In the genomic region with DNA sequence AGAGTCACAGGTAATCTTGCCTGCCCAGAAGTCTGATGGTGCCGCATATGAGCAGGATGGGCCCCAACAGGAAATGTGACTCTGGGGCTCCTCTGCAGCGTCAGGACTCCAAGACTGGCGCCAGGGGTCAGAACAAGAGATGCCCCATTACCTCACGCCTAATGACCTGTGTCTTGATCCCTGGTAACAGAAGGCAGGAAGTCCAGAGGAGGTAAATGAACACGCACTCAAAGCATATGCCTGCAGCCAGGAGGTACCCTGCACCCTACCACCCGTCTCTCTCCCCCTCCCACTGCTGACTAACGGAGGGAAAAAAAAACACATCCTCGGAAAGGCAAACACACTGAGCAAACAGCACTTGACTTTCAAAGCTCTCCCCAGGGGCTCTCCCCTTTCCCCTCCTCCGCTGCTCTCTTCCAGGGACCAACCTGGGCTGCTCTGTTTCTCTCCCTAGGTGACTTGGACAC, we compare ENCODE assay signal across 12 cellular contexts. TPM values are rescaled to one million over a fixed set of nuclear protein-coding genes. Genes with fewer than 3 reads are reported as not detected.
A peak's percentile ranks its signal among the peaks of the same experiment; 100 is the strongest.
DNase-seq lines count a peak whose midpoint lies in the region; ATAC-seq and TF ChIP-seq lines count a peak whose summit lies in the region.
"Had no signal": no experiment of that assay in that cellular context is flagged by ENCODE, and none has a peak within 500 bp of the region (broad histone marks: within the 10 kb centered on the region; RNA-seq: fewer than 3 reads in every experiment).

No MANE protein-coding gene starts in this region.

- H3K27ac ChIP-seq in thyroid gland, result peak overlapping the region; percentile 34 to 59 (median 43)
- H3K27ac ChIP-seq in effector memory CD4-positive, alpha-beta T cell (ENCODE audit: insufficient read depth, low read length, poor library complexity, severe bottlenecking), result no peak overlapping the region

- POLR2A ChIA-PET in activated CD4-positive, alpha-beta T cell treated with anti-CD3 and anti-CD28 coated beads for 36 hours (lab: Charles Lee), result interaction anchor here (0.8 kb wide), 1 partner anchor 883 kb away, joined by 4 read pairs; the partner anchor contains the start of genes GTF2H1 and HPS5
- POLR2A ChIA-PET in activated CD4-positive, alpha-beta T cell treated with anti-CD3 and anti-CD28 coated beads, Interleukin-2, amount 10 ng/mL, durations not matched to agents 7 days and 5 days (lab: Charles Lee), result no interaction called here

- peak; percentile 70 for ATAC-seq in activated CD4-positive, alpha-beta T cell treated with anti-CD3 and anti-CD28 coated beads for 36 hours
- ATAC-seq in HG03039 (IDR thresholded peaks at IDR 0.05; ENCODE audit: unreplicated experiment), result no peak

- H3K27me3 Mint-ChIP-seq in activated CD4-positive, alpha-beta T cell treated with anti-CD3 and anti-CD28 coated beads for 36 hours, result peaks cover 5% of the 10 kb centered on the region
- peaks cover 3% of the 10 kb centered on the region for H3K27me3 Mint-ChIP-seq in activated CD4-positive, alpha-beta T cell treated with anti-CD3 and anti-CD28 coated beads, Interleukin-2, amount 10 ng/mL, durations not matched to agents 7 days and 5 days

- H3K27me3 ChIP-seq in thyroid gland, result no peaks in the 10 kb centered on the region
- no peaks in the 10 kb centered on the region for H3K27me3 ChIP-seq in effector memory CD4-positive, alpha-beta T cell (replicated peaks; ENCODE audit: control insufficient read depth, insufficient read depth, low read length, poor library complexity, severe bottlenecking)

- no peaks in the 10 kb centered on the region for H3K36me3 ChIP-seq in thyroid gland
- no peaks in the 10 kb centered on the region for H3K36me3 ChIP-seq in effector memory CD4-positive, alpha-beta T cell (ENCODE audit: control insufficient read depth, insufficient read depth, low read length)

- peaks cover 6 to 18% of the 10 kb centered on the region in 2 donors for H3K4me1 ChIP-seq in thyroid gland
- H3K4me1 ChIP-seq in effector memory CD4-positive, alpha-beta T cell (ENCODE audit: control insufficient read depth, insufficient read depth, low read length, poor library complexity, severe bottlenecking), result no peaks in the 10 kb centered on the region

- TF ChIP-seq POLR2A in thyroid gland (IDR thresholded peaks at IDR 0.05), result no peak

- H3K4me3 Mint-ChIP-seq in activated CD4-positive, alpha-beta T cell treated with anti-CD3 and anti-CD28 coated beads for 36 hours, result peak overlapping the region; percentile 1
- no peak overlapping the region for H3K4me3 Mint-ChIP-seq in activated CD4-positive, alpha-beta T cell treated with anti-CD3 and anti-CD28 coated beads, Interleukin-2, amount 10 ng/mL, durations not matched to agents 7 days and 5 days

- H3K27ac Mint-ChIP-seq in activated CD4-positive, alpha-beta T cell treated with anti-CD3 and anti-CD28 coated beads for 36 hours, result no peak overlapping the region
- H3K27ac Mint-ChIP-seq in activated CD4-positive, alpha-beta T cell treated with anti-CD3 and anti-CD28 coated beads, Interleukin-2, amount 10 ng/mL, durations not matched to agents 7 days and 5 days, result no peak overlapping the region

- no peaks in the 10 kb centered on the region for H3K9me3 ChIP-seq in thyroid gland
- H3K9me3 ChIP-seq in effector memory CD4-positive, alpha-beta T cell (ENCODE audit: control insufficient read depth, low read length), result no peaks in the 10 kb centered on the region

- peaks cover 2% of the 10 kb centered on the region for H3K9me3 Mint-ChIP-seq in activated CD4-positive, alpha-beta T cell treated with anti-CD3 and anti-CD28 coated beads for 36 hours (ENCODE audit: low read depth)
- peaks cover 3% of the 10 kb centered on the region for H3K9me3 Mint-ChIP-seq in activated CD4-positive, alpha-beta T cell treated with anti-CD3 and anti-CD28 coated beads, Interleukin-2, amount 10 ng/mL, durations not matched to agents 7 days and 5 days

- peak; percentile 16 for DNase-seq in activated CD4-positive, alpha-beta T cell treated with anti-CD3 and anti-CD28 coated beads for 36 hours
- DNase-seq in activated CD4-positive, alpha-beta T cell treated with anti-CD3 and anti-CD28 coated beads, Interleukin-2, amount 10 ng/mL, durations not matched to agents 7 days and 5 days, result no peak
- DNase-seq in NCI-H2171 treated with DMSO at 0.1 percent for 48 hours (lab: John Stamatoyannopoulos, UW) (peak; percentile 93), choroid plexus epithelial cell (ENCODE audit: low read depth) (peak; percentile 4), thyroid gland (peak; percentile 80), dermis blood vessel endothelial cell (no peak)
- DNase-seq in effector memory CD4-positive, alpha-beta T cell, result no peak
- DNase-seq: cerebellar nuclear complex; foreskin fibroblast; NK-92 treated with Interleukin-12 subunit alpha and Interleukin-12 subunit beta, amount 100 ng/mL, for 24 hours had no signal

- TF ChIP-seq CTCF in choroid plexus epithelial cell (conservative IDR thresholded peaks at IDR 0.05; ENCODE audit: low read depth, low read length), result no peak
- peak in 1 of 6 experiments; percentile 19 for TF ChIP-seq CTCF in thyroid gland (IDR thresholded peaks at IDR 0.05)

- WGBS in thyroid gland, 2 donors, result 10 to 13% methylated on average over 9 of the region's 9 CpGs

- H3K4me1 Mint-ChIP-seq in activated CD4-positive, alpha-beta T cell treated with anti-CD3 and anti-CD28 coated beads for 36 hours, result peaks cover 7% of the 10 kb centered on the region
- H3K4me1 Mint-ChIP-seq in activated CD4-positive, alpha-beta T cell treated with anti-CD3 and anti-CD28 coated beads, Interleukin-2, amount 10 ng/mL, durations not matched to agents 7 days and 5 days, result peaks cover 17% of the 10 kb centered on the region

- H3K4me3 ChIP-seq in choroid plexus epithelial cell (ENCODE audit: low read depth, low read length) (no peak overlapping the region), thyroid gland (replicated peaks in 1 of 3) (no peak overlapping the region)
- H3K4me3 ChIP-seq in effector memory CD4-positive, alpha-beta T cell (ENCODE audit: insufficient read depth, low read depth, low read length, poor library complexity, severe bottlenecking), result no peak overlapping the region

- intact Hi-C loops in activated CD4-positive, alpha-beta T cell treated with anti-CD3 and anti-CD28 coated beads for 36 hours (cut with DNase I, micrococcal nuclease), result no loop called here
- intact Hi-C loops in thyroid gland (cut with DNase I), result no loop called here

- CTCF ChIA-PET in activated CD4-positive, alpha-beta T cell treated with anti-CD3 and anti-CD28 coated beads for 36 hours (lab: Charles Lee), result no interaction called here
- CTCF ChIA-PET in activated CD4-positive, alpha-beta T cell treated with anti-CD3 and anti-CD28 coated beads, Interleukin-2, amount 10 ng/mL, durations not matched to agents 7 days and 5 days (lab: Charles Lee), result no interaction called here

- H3K36me3 Mint-ChIP-seq in activated CD4-positive, alpha-beta T cell treated with anti-CD3 and anti-CD28 coated beads for 36 hours (ENCODE audit: low read depth), result no peaks in the 10 kb centered on the region
- H3K36me3 Mint-ChIP-seq in activated CD4-positive, alpha-beta T cell treated with anti-CD3 and anti-CD28 coated beads, Interleukin-2, amount 10 ng/mL, durations not matched to agents 7 days and 5 days (ENCODE audit: low read depth), result no peaks in the 10 kb centered on the region

RNA-seq across cellular contexts. Expression of gene ABCC8, which starts 37.3 kb away (rescaled TPM):
- total RNA-seq in activated CD4-positive, alpha-beta T cell treated with anti-CD3 and anti-CD28 coated beads for 36 hours, result not detected
- total RNA-seq in activated CD4-positive, alpha-beta T cell treated with anti-CD3 and anti-CD28 coated beads, Interleukin-2, amount 10 ng/mL, durations not matched to agents 7 days and 5 days, result not detected
- total RNA-seq in thyroid gland, result 10 to 100 TPM; 10.9 to 19.1 (median 15.1) TPM
- total RNA-seq in dermis blood vessel endothelial cell, result not detected in 2 replicates
- total RNA-seq: lung microvascular endothelial cell had no signal

RNA-seq across cellular contexts. Expression of gene KCNJ11, which starts 50.9 kb away (rescaled TPM):
- total RNA-seq in activated CD4-positive, alpha-beta T cell treated with anti-CD3 and anti-CD28 coated beads for 36 hours, result under 1 TPM; 0.23 to 0.43 TPM
- 1 to 10 TPM in 1 of 2 experiments, under 1 TPM in 1; 0.64 to 1.2 TPM for total RNA-seq in activated CD4-positive, alpha-beta T cell treated with anti-CD3 and anti-CD28 coated beads, Interleukin-2, amount 10 ng/mL, durations not matched to agents 7 days and 5 days
- total RNA-seq in thyroid gland (10 to 100 TPM in 3 of 4 donors, 1 to 10 TPM in 1; 7.3 to 18.9 (median 15.9) TPM), dermis blood vessel endothelial cell (0.65 and 3.6 TPM in 2 replicates)

Comparison
In these comparisons a context has a peak if more than half of its experiments do, and no peak if none do; other contexts are left out.
1. DNase-seq: peak in activated CD4-positive, alpha-beta T cell treated with anti-CD3 and anti-CD28 coated beads for 36 hours (single experiment), NCI-H2171 treated with DMSO at 0.1 percent for 48 hours (single experiment), choroid plexus epithelial cell (single experiment) and thyroid gland (2 of 2); none in activated CD4-positive, alpha-beta T cell treated with anti-CD3 and anti-CD28 coated beads, Interleukin-2, amount 10 ng/mL, durations not matched to agents 7 days and 5 days (single experiment), dermis blood vessel endothelial cell (single experiment) and effector memory CD4-positive, alpha-beta T cell (0 of 3).
2. RNA of gene ABCC8, which starts 37.3 kb away (total RNA-seq): 10.9 to 19.1 TPM in thyroid gland; not detected in activated CD4-positive, alpha-beta T cell treated with anti-CD3 and anti-CD28 coated beads, Interleukin-2, amount 10 ng/mL, durations not matched to agents 7 days and 5 days, not detected in activated CD4-positive, alpha-beta T cell treated with anti-CD3 and anti-CD28 coated beads for 36 hours and not detected in dermis blood vessel endothelial cell; every median in the first group is over 10 times any median in the second.